17 cellular contexts compared by ENCODE assay signal in genomic region chr16:88921603-88921995, GRCh38. TPM values are rescaled to one million over a fixed set of nuclear protein-coding genes. Genes with fewer than 3 reads are reported as not detected.
DNase-seq lines count a peak whose midpoint lies in the region; ATAC-seq and TF ChIP-seq lines count a peak whose summit lies in the region.
"Had no signal": no experiment of that assay in that cellular context is flagged by ENCODE, and none has a peak within 500 bp of the region (broad histone marks: within the 10 kb centered on the region; RNA-seq: fewer than 3 reads in every experiment).

No MANE protein-coding gene starts in this region.

- no peak for DNase-seq in CD4-positive, alpha-beta T cell
- DNase-seq in dermis blood vessel endothelial cell (peak; percentile 24), sigmoid colon (no peak)
- DNase-seq: activated naive CD4-positive, alpha-beta T cell treated with anti-CD3 and anti-CD28 coated beads, Interleukin-2, amount 50 U/mL, for 16 hours; erythroblast; midbrain; NCI-H526; SIG-M5; stimulated activated CD8-positive, alpha-beta memory T cell treated with anti-CD3 and anti-CD28 coated beads, Interleukin-4, amount 100 ng/mL, for 48 hours had no signal

- H3K9me3 ChIP-seq in CD4-positive, alpha-beta T cell (ENCODE audit: control insufficient read depth, low read length) = no peaks in the 10 kb centered on the region
- H3K9me3 ChIP-seq in sigmoid colon = no peaks in the 10 kb centered on the region
- H3K9me3 ChIP-seq: ovary had no signal

- no peak overlapping the region for H3K27ac ChIP-seq in CD4-positive, alpha-beta T cell (ENCODE audit: low read depth, low read length)
- peak overlapping the region; percentile 36 to 62 (median 38) for H3K27ac ChIP-seq in sigmoid colon
- H3K27ac ChIP-seq: KMS-11, ovary had no signal

- no peaks in the 10 kb centered on the region for H3K36me3 ChIP-seq in sigmoid colon
- H3K36me3 ChIP-seq: ovary had no signal

- POLR2A ChIA-PET in CD4-positive, alpha-beta T cell (lab: Charles Lee) = no interaction called here

- no peaks in the 10 kb centered on the region for H3K36me3 Mint-ChIP-seq in CD4-positive, alpha-beta T cell (ENCODE audit: low read depth)
- H3K36me3 Mint-ChIP-seq in IgD-negative memory B cell = no peaks in the 10 kb centered on the region

- H3K4me3 Mint-ChIP-seq in CD4-positive, alpha-beta T cell = no peak overlapping the region
- H3K4me3 Mint-ChIP-seq in IgD-negative memory B cell = peak overlapping the region in 2 of 4 donors; percentile 29 to 74

- TF ChIP-seq CTCF in CD4-positive, alpha-beta T cell (IDR thresholded peaks at IDR 0.05) = no peak
- no peak for TF ChIP-seq CTCF in sigmoid colon (IDR thresholded peaks at IDR 0.05)

- H3K4me1 ChIP-seq in sigmoid colon = peaks cover 0 to 26% (median 19%) of the 10 kb centered on the region in 4 donors

- peak; percentile 17 for ATAC-seq in CD4-positive, alpha-beta T cell (ENCODE audit: poor library complexity)
- ATAC-seq in HG02973 (IDR thresholded peaks at IDR 0.05; ENCODE audit: unreplicated experiment) (no peak), HG03097 (IDR thresholded peaks at IDR 0.05; ENCODE audit: low FRiP score, unreplicated experiment) (no peak), GM18517 (IDR thresholded peaks at IDR 0.05; ENCODE audit: unreplicated experiment) (no peak), GM21367 (IDR thresholded peaks at IDR 0.05; ENCODE audit: unreplicated experiment) (no peak)

- TF ChIP-seq EP300 in sigmoid colon (IDR thresholded peaks at IDR 0.05) = no peak

- H3K27me3 Mint-ChIP-seq in CD4-positive, alpha-beta T cell = no peaks in the 10 kb centered on the region
- H3K27me3 Mint-ChIP-seq in IgD-negative memory B cell = no peaks in the 10 kb centered on the region

- H3K4me1 Mint-ChIP-seq in CD4-positive, alpha-beta T cell (ENCODE audit: low read depth) = peaks cover 6% of the 10 kb centered on the region
- H3K4me1 Mint-ChIP-seq in IgD-negative memory B cell = peaks cover 16 to 24% (median 18%) of the 10 kb centered on the region in 3 donors

- no peak for TF ChIP-seq POLR2A in sigmoid colon (IDR thresholded peaks at IDR 0.05)

- H3K9me3 Mint-ChIP-seq in CD4-positive, alpha-beta T cell = no peaks in the 10 kb centered on the region
- H3K9me3 Mint-ChIP-seq in IgD-negative memory B cell = no peaks in the 10 kb centered on the region

- no peaks in the 10 kb centered on the region for H3K27me3 ChIP-seq in CD4-positive, alpha-beta T cell (ENCODE audit: control insufficient read depth, insufficient read depth, low read length)
- peaks cover 1 to 82% (median 25%) of the 10 kb centered on the region in 3 donors for H3K27me3 ChIP-seq in sigmoid colon
- H3K27me3 ChIP-seq: ovary had no signal

- WGBS in sigmoid colon, 2 donors = 56 to 83% methylated on average over 19 of the region's 19 CpGs

- CTCF ChIA-PET in CD4-positive, alpha-beta T cell (lab: Charles Lee) = no interaction called here

- no peak overlapping the region for H3K27ac Mint-ChIP-seq in CD4-positive, alpha-beta T cell
- peak overlapping the region; percentile 74 to 89 (median 85) for H3K27ac Mint-ChIP-seq in IgD-negative memory B cell

- intact Hi-C loops in CD4-positive, alpha-beta T cell (cut with DNase I, micrococcal nuclease) = no loop called here
- intact Hi-C loops in sigmoid colon (cut with DNase I) = no loop called here

- H3K4me3 ChIP-seq in sigmoid colon = no peak overlapping the region
- H3K4me3 ChIP-seq: ovary had no signal

RNA-seq across cellular contexts. Expression of gene PABPN1L, which starts 55.1 kb away (rescaled TPM):
- not detected for total RNA-seq in CD4-positive, alpha-beta T cell
- polyA plus RNA-seq in IgD-negative memory B cell (not detected), sigmoid colon (under 1 TPM in 1 of 3 donors, not detected in 2; 0.15 TPM)
- total RNA-seq in dermis blood vessel endothelial cell (not detected in 2 replicates), sigmoid colon (not detected)
- total RNA-seq: ovary had no signal
- polyA plus RNA-seq: BJ had no signal

RNA-seq across cellular contexts. Expression of gene CBFA2T3, which starts 55.4 kb away (rescaled TPM):
- 1 to 10 TPM in 1 of 2 experiments, under 1 TPM in 1; 0.80 to 1.6 TPM for total RNA-seq in CD4-positive, alpha-beta T cell
- polyA plus RNA-seq in IgD-negative memory B cell = 38.8 TPM
- total RNA-seq in dermis blood vessel endothelial cell = 0.14 TPM in 1 of 2 replicates, not detected in the other
- total RNA-seq in sigmoid colon = 10 to 100 TPM in 1 of 4 donors, 1 to 10 TPM in 2, under 1 TPM in 1; 0.95 to 26.8 (median 3.4) TPM
- polyA plus RNA-seq in sigmoid colon = 1 to 10 TPM; 4.2 to 9.8 (median 7.2) TPM
- polyA plus RNA-seq: BJ had no signal
